ENCODE assay signal across 28 cellular contexts in genomic region chr6:39906318-39906761, GRCh38.
"Had no signal": no experiment of that assay in that cellular context is flagged by ENCODE, and none has a peak within 500 bp of the region (broad histone marks: within the 10 kb centered on the region; RNA-seq: fewer than 3 reads in every experiment).

No MANE protein-coding gene starts in this region.

- H3K27ac ChIP-seq: hepatocyte, neural progenitor cell, transverse colon, VCaP had no signal

- H3K36me3 Mint-ChIP-seq: activated naive CD4-positive, alpha-beta T cell treated with anti-CD3 and anti-CD28 coated beads, Interleukin-2, amount 50 U/mL, for 24 hours; memory B cell; natural killer cell; stimulated activated naive B cell treated with anti-CD40 and anti-IgM and Interleukin-4, amounts not matched to agents 10 μg/mL and 1 μg/mL and 100 μg/mL, for 72 hours had no signal

- FAIRE-seq: colon, endometrium, keratinocyte, TTC549 had no signal

- H3K79me2 ChIP-seq: hepatocyte had no signal

- H3K4me3 ChIP-seq: breast epithelium, gastrocnemius medialis, hepatocyte, neural progenitor cell, smooth muscle cell, transverse colon had no signal

- H3K9me3 ChIP-seq: breast epithelium, gastrocnemius medialis, transverse colon had no signal

- H3K27me3 ChIP-seq: breast epithelium, gastrocnemius medialis, hepatocyte, neural progenitor cell, transverse colon had no signal

- H2AFZ ChIP-seq: hepatocyte, neural progenitor cell had no signal

- ATAC-seq: activated naive CD8-positive, alpha-beta T cell treated with anti-CD3 and anti-CD28 coated beads, Interleukin-2, amount 50 U/mL, for 24 hours; left cardiac atrium; natural killer cell; stimulated activated naive B cell treated with anti-CD40 and anti-IgM and Interleukin-4, amounts not matched to agents 10 μg/mL and 1 μg/mL and 100 μg/mL, for 72 hours had no signal

- H3K4me3 Mint-ChIP-seq: activated naive CD4-positive, alpha-beta T cell treated with anti-CD3 and anti-CD28 coated beads, Interleukin-2, amount 50 U/mL, for 24 hours; activated naive CD8-positive, alpha-beta T cell treated with anti-CD3 and anti-CD28 coated beads, Interleukin-2, amount 50 U/mL, for 24 hours; activated T-cell treated with anti-CD3 and anti-CD28 coated beads, Interleukin-2, amount 50 U/mL, for 24 hours; memory B cell; natural killer cell; neural progenitor cell; stimulated activated naive B cell treated with anti-CD40 and anti-IgM and Interleukin-4, amounts not matched to agents 10 μg/mL and 1 μg/mL and 100 μg/mL, for 72 hours had no signal

- H3K36me3 ChIP-seq: breast epithelium, neural progenitor cell, transverse colon had no signal

- H3K4me2 ChIP-seq: hepatocyte, neural progenitor cell, smooth muscle cell had no signal

- H3K9me3 Mint-ChIP-seq: activated naive CD4-positive, alpha-beta T cell treated with anti-CD3 and anti-CD28 coated beads, Interleukin-2, amount 50 U/mL, for 24 hours; activated naive CD8-positive, alpha-beta T cell treated with anti-CD3 and anti-CD28 coated beads, Interleukin-2, amount 50 U/mL, for 24 hours; activated T-cell treated with anti-CD3 and anti-CD28 coated beads, Interleukin-2, amount 50 U/mL, for 24 hours; memory B cell; natural killer cell; neural progenitor cell; stimulated activated naive B cell treated with anti-CD40 and anti-IgM and Interleukin-4, amounts not matched to agents 10 μg/mL and 1 μg/mL and 100 μg/mL, for 72 hours had no signal

- H3K9ac ChIP-seq: neural progenitor cell had no signal

- H3K4me1 ChIP-seq: breast epithelium, gastrocnemius medialis, neural progenitor cell, transverse colon had no signal

- DNase-seq: activated CD4-positive, alpha-beta T cell treated with anti-CD3 and anti-CD28 coated beads for 4 hours; activated CD4-positive, alpha-beta T cell treated with anti-CD3 and anti-CD28 coated beads, Interleukin-2, amount 50 U/mL, for 48 hours; activated CD8-positive, alpha-beta memory T cell treated with anti-CD3 and anti-CD28 coated beads, Interleukin-2, amount 50 U/mL, for 48 hours; activated naive CD8-positive, alpha-beta T cell treated with anti-CD3 and anti-CD28 coated beads, Interleukin-2, amount 50 U/mL, for 24 hours; activated T-cell treated with anti-CD3 and anti-CD28 coated beads, Interleukin-2, amount 50 U/mL, for 24 hours; amygdala; dermis blood vessel endothelial cell; effector CD4-positive, alpha-beta T cell; glutamatergic neuron; left cardiac atrium; natural killer cell; stimulated activated CD4-positive, alpha-beta T cell treated with anti-CD3 and anti-CD28 coated beads, Interleukin-15, amount 100 ng/mL, for 24 hours; stimulated activated CD4-positive, alpha-beta T cell treated with anti-CD3 and anti-CD28 coated beads, Interleukin-2, amount 100 ng/mL, for 24 hours; stimulated activated naive B cell treated with anti-CD40 and anti-IgM and Interleukin-4, amounts not matched to agents 10 μg/mL and 1 μg/mL and 100 μg/mL, for 72 hours; transverse colon had no signal

- H3K4me1 Mint-ChIP-seq: activated naive CD4-positive, alpha-beta T cell treated with anti-CD3 and anti-CD28 coated beads, Interleukin-2, amount 50 U/mL, for 24 hours; activated naive CD8-positive, alpha-beta T cell treated with anti-CD3 and anti-CD28 coated beads, Interleukin-2, amount 50 U/mL, for 24 hours; memory B cell; natural killer cell; neural progenitor cell; stimulated activated naive B cell treated with anti-CD40 and anti-IgM and Interleukin-4, amounts not matched to agents 10 μg/mL and 1 μg/mL and 100 μg/mL, for 72 hours had no signal

- H3K27ac Mint-ChIP-seq: activated naive CD4-positive, alpha-beta T cell treated with anti-CD3 and anti-CD28 coated beads, Interleukin-2, amount 50 U/mL, for 24 hours; activated naive CD8-positive, alpha-beta T cell treated with anti-CD3 and anti-CD28 coated beads, Interleukin-2, amount 50 U/mL, for 24 hours; activated T-cell treated with anti-CD3 and anti-CD28 coated beads, Interleukin-2, amount 50 U/mL, for 24 hours; memory B cell; natural killer cell; neural progenitor cell; stimulated activated naive B cell treated with anti-CD40 and anti-IgM and Interleukin-4, amounts not matched to agents 10 μg/mL and 1 μg/mL and 100 μg/mL, for 72 hours had no signal

- H3K27me3 Mint-ChIP-seq: activated naive CD4-positive, alpha-beta T cell treated with anti-CD3 and anti-CD28 coated beads, Interleukin-2, amount 50 U/mL, for 24 hours; activated naive CD8-positive, alpha-beta T cell treated with anti-CD3 and anti-CD28 coated beads, Interleukin-2, amount 50 U/mL, for 24 hours; activated T-cell treated with anti-CD3 and anti-CD28 coated beads, Interleukin-2, amount 50 U/mL, for 24 hours; progenitor cell of endocrine pancreas had no signal
